In the genomic region with DNA sequence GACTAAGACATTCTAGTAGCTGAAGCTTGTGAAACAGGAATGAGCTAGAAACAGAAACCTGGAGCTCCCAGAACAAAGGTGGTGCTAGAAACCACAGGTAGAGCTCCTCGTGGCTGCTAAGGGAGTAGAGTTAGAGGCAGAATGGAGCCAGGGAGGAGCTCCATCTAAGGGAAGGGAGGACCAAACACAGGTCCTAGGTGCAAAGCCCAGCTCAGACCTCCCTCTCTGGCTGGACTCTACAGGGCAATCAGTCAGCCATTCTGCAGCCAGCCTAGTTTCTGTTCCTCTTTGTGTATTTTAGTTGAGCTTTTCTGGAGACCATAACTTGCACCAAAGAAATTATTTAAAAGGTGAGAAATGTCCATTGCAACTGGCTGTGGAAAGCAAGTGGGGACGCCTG, we compare ENCODE assay signal across 14 cellular contexts.
DNase-seq lines count a peak whose midpoint lies in the region; ATAC-seq and TF ChIP-seq lines count a peak whose summit lies in the region.
"Had no signal": no experiment of that assay in that cellular context is flagged by ENCODE, and none has a peak within 500 bp of the region (broad histone marks: within the 10 kb centered on the region; RNA-seq: fewer than 3 reads in every experiment).

No MANE protein-coding gene starts in this region.

- in situ Hi-C loops in GM13976 (cut with MboI; ENCODE audit: low sequenced_read_pairs, unreplicated experiment) = no loop called here

- POLR2A ChIA-PET in activated CD8-positive, alpha-beta T cell treated with anti-CD3 and anti-CD28 coated beads, Interleukin-2, amount 10 ng/mL, durations not matched to agents 7 days and 5 days (lab: Charles Lee) = no interaction called here

- no peaks in the 10 kb centered on the region for H3K27me3 ChIP-seq in foreskin keratinocyte
- H3K27me3 ChIP-seq in gastroesophageal sphincter = no peaks in the 10 kb centered on the region
- H3K27me3 ChIP-seq: dorsolateral prefrontal cortex had no signal

- no peaks in the 10 kb centered on the region for H3K9me3 Mint-ChIP-seq in activated CD8-positive, alpha-beta T cell treated with anti-CD3 and anti-CD28 coated beads, Interleukin-2, amount 10 ng/mL, durations not matched to agents 7 days and 5 days (ENCODE audit: insufficient read depth)
- H3K9me3 Mint-ChIP-seq: IgD-negative memory B cell had no signal

- TF ChIP-seq POLR2A in gastroesophageal sphincter (IDR thresholded peaks at IDR 0.05) = no peak

- no peaks in the 10 kb centered on the region for H3K4me1 Mint-ChIP-seq in activated CD8-positive, alpha-beta T cell treated with anti-CD3 and anti-CD28 coated beads, Interleukin-2, amount 10 ng/mL, durations not matched to agents 7 days and 5 days (ENCODE audit: low read depth)
- H3K4me1 Mint-ChIP-seq: CD4-positive, CD25-positive, alpha-beta regulatory T cell had no signal

- ATAC-seq in GM19397 (IDR thresholded peaks at IDR 0.05; ENCODE audit: unreplicated experiment) (peak; percentile 48), HG03565 (IDR thresholded peaks at IDR 0.05; ENCODE audit: unreplicated experiment) (peak; percentile 56), foreskin keratinocyte (no peak), gastroesophageal sphincter (no peak)
- no peak for ATAC-seq in activated CD8-positive, alpha-beta T cell treated with anti-CD3 and anti-CD28 coated beads, Interleukin-2, amount 10 ng/mL, durations not matched to agents 7 days and 5 days

- TF ChIP-seq CTCF in GM13976 (IDR thresholded peaks at IDR 0.05; ENCODE audit: borderline replicate concordance, control extremely low read depth, extremely low read depth, insufficient read depth, missing control alignments) (no peak), foreskin keratinocyte (conservative IDR thresholded peaks at IDR 0.05) (peak; percentile 16), gastroesophageal sphincter (IDR thresholded peaks at IDR 0.05) (no peak)

- no peaks in the 10 kb centered on the region for H3K36me3 Mint-ChIP-seq in activated CD8-positive, alpha-beta T cell treated with anti-CD3 and anti-CD28 coated beads, Interleukin-2, amount 10 ng/mL, durations not matched to agents 7 days and 5 days (ENCODE audit: low read depth)

- peak; percentile 61 for DNase-seq in GM13976 (ENCODE audit: low spot score)
- peak in 1 of 2 donors; percentile 8 for DNase-seq in foreskin keratinocyte
- DNase-seq in NCI-H2227 treated with DMSO at 0.1 percent for 48 hours (lab: John Stamatoyannopoulos, UW) = no peak
- DNase-seq in activated CD8-positive, alpha-beta T cell treated with anti-CD3 and anti-CD28 coated beads, Interleukin-2, amount 10 ng/mL, durations not matched to agents 7 days and 5 days = no peak
- no peak for DNase-seq in mucosa of gallbladder (ENCODE audit: low spot score)
- DNase-seq: activated CD4-positive, alpha-beta memory T cell treated with anti-CD3 and anti-CD28 coated beads for 36 hours; CD4-positive, CD25-positive, alpha-beta regulatory T cell; stimulated activated CD8-positive, alpha-beta memory T cell treated with anti-CD3 and anti-CD28 coated beads, Interleukin-4, amount 100 ng/mL, for 48 hours; SW 1271 had no signal

- no peaks in the 10 kb centered on the region for H3K27me3 Mint-ChIP-seq in activated CD8-positive, alpha-beta T cell treated with anti-CD3 and anti-CD28 coated beads, Interleukin-2, amount 10 ng/mL, durations not matched to agents 7 days and 5 days (ENCODE audit: low read depth)
- H3K27me3 Mint-ChIP-seq: activated CD4-positive, alpha-beta memory T cell treated with anti-CD3 and anti-CD28 coated beads for 36 hours; CD4-positive, CD25-positive, alpha-beta regulatory T cell; IgD-negative memory B cell had no signal

- H3K4me3 ChIP-seq in gastroesophageal sphincter = no peak overlapping the region
- H3K4me3 ChIP-seq: dorsolateral prefrontal cortex had no signal

- H3K27ac Mint-ChIP-seq in activated CD8-positive, alpha-beta T cell treated with anti-CD3 and anti-CD28 coated beads, Interleukin-2, amount 10 ng/mL, durations not matched to agents 7 days and 5 days = no peak overlapping the region
- H3K27ac Mint-ChIP-seq: activated CD4-positive, alpha-beta memory T cell treated with anti-CD3 and anti-CD28 coated beads for 36 hours; CD4-positive, CD25-positive, alpha-beta regulatory T cell; IgD-negative memory B cell had no signal

- H3K4me1 ChIP-seq in foreskin keratinocyte = no peaks in the 10 kb centered on the region
- H3K4me1 ChIP-seq in gastroesophageal sphincter = no peaks in the 10 kb centered on the region

- no peak overlapping the region for H3K4me3 Mint-ChIP-seq in activated CD8-positive, alpha-beta T cell treated with anti-CD3 and anti-CD28 coated beads, Interleukin-2, amount 10 ng/mL, durations not matched to agents 7 days and 5 days
- H3K4me3 Mint-ChIP-seq: activated CD4-positive, alpha-beta memory T cell treated with anti-CD3 and anti-CD28 coated beads for 36 hours; CD4-positive, CD25-positive, alpha-beta regulatory T cell had no signal

- CTCF ChIA-PET in activated CD8-positive, alpha-beta T cell treated with anti-CD3 and anti-CD28 coated beads, Interleukin-2, amount 10 ng/mL, durations not matched to agents 7 days and 5 days (lab: Charles Lee) = interaction anchor here (1.2 kb wide), 1 partner anchor 614 kb away, joined by 3 read pairs; no protein-coding TSS in a partner anchor

- WGBS in gastroesophageal sphincter (ENCODE audit: low coverage in 1 of 2), 2 donors = 87 to 88% methylated on average over 2 of the region's 2 CpGs

- TF ChIP-seq EP300 in gastroesophageal sphincter (IDR thresholded peaks at IDR 0.05) = no peak

- peaks cover 0 to 6% (median 0%) of the 10 kb centered on the region in 3 donors for H3K9me3 ChIP-seq in gastroesophageal sphincter

- no peak overlapping the region for H3K27ac ChIP-seq in foreskin keratinocyte
- H3K27ac ChIP-seq in gastroesophageal sphincter = no peak overlapping the region
- H3K27ac ChIP-seq: dorsolateral prefrontal cortex had no signal

- peaks cover 0 to 71% of the 10 kb centered on the region in 2 donors for H3K36me3 ChIP-seq in gastroesophageal sphincter

Comparison
In these comparisons a context has a peak if more than half of its experiments do, and no peak if none do; other contexts are left out.
1. ATAC-seq: peak in GM19397 (single experiment) and HG03565 (single experiment); none in foreskin keratinocyte (single experiment), activated CD8-positive, alpha-beta T cell treated with anti-CD3 and anti-CD28 coated beads, Interleukin-2, amount 10 ng/mL, durations not matched to agents 7 days and 5 days (single experiment) and gastroesophageal sphincter (single experiment).